In the genomic region with DNA sequence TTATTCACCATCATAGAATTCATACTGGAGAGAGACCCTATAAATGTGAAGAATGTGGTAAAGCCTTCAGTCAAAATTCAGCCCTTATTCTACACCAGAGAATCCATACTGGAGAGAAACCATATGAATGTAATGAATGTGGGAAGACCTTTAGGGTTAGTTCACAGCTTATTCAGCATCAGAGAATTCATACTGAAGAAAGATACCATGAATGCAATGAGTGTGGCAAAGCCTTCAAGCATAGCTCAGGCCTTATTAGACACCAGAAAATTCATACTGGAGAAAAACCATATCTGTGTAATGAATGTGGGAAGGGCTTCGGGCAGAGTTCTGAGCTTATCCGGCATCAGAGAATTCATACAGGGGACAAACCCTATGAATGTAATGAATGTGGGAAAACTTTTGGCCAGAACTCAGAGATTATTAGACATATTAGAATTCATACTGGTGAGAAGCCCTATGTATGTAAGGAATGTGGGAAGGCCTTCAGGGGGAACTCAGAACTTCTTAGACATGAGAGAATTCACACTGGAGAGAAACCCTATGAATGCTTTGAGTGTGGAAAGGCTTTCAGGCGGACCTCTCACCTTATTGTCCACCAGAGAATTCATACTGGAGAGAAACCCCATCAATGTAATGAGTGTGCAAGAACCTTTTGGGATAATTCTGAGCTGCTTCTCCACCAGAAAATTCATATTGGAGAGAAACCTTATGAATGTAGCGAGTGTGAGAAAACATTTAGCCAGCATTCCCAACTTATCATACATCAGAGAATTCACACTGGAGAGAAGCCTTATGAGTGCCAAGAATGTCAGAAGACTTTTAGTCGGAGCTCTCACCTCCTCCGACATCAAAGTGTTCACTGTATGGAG, we compare ENCODE assay signal across 3 cellular contexts.
TF ChIP-seq lines count a peak whose summit lies in the region.

No MANE protein-coding gene starts in this region.

TF ChIP-seq in A549, 52 proteins besides CTCF, POLR2A, EP300 and RAD21:
- TF ChIP-seq HES2 (IDR thresholded peaks at IDR 0.05) (peak; percentile 15; the same call in 1 of the 2 replicates), ZSCAN20 (CRISPR knock-in tag; IDR thresholded peaks at IDR 0.05) (no peak), GATA3 (IDR thresholded peaks at IDR 0.05; ENCODE audit: borderline replicate concordance) (peak; percentile 17; the same call in 1 of the 2 replicates), FOSB (CRISPR knock-in tag; IDR thresholded peaks at IDR 0.05) (no peak)

TF ChIP-seq in Ishikawa, 13 proteins besides CTCF, POLR2A, EP300 and RAD21:
- TF ChIP-seq FOXM1 (IDR thresholded peaks at IDR 0.05; ENCODE audit: borderline replicate concordance, low read depth): no peak
- TF ChIP-seq USF1 (IDR thresholded peaks at IDR 0.05): peak; percentile 49

TF ChIP-seq in H1, 55 proteins besides CTCF, POLR2A, EP300 and RAD21:
- peak; percentile 92 for TF ChIP-seq ZNF274 (IDR thresholded peaks at IDR 0.05; ENCODE audit: borderline replicate concordance, extremely low read depth, low read length)
- TF ChIP-seq, protein P1, sequence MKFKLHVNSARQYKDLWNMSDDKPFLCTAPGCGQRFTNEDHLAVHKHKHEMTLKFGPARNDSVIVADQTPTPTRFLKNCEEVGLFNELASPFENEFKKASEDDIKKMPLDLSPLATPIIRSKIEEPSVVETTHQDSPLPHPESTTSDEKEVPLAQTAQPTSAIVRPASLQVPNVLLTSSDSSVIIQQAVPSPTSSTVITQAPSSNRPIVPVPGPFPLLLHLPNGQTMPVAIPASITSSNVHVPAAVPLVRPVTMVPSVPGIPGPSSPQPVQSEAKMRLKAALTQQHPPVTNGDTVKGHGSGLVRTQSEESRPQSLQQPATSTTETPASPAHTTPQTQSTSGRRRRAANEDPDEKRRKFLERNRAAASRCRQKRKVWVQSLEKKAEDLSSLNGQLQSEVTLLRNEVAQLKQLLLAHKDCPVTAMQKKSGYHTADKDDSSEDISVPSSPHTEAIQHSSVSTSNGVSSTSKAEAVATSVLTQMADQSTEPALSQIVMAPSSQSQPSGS (IDR thresholded peaks at IDR 0.05; ENCODE audit: low read length): no peak
